ENCODE assay signal across 8 cellular contexts in genomic region chr9:6413365-6414263, GRCh38. TPM values are rescaled to one million over a fixed set of nuclear protein-coding genes. Genes with fewer than 3 reads are reported as not detected.
DNase-seq lines count a peak whose midpoint lies in the region; ATAC-seq, FAIRE-seq and TF ChIP-seq lines count a peak whose summit lies in the region.

No MANE protein-coding gene starts in this region.

- no peaks in the 10 kb centered on the region for H4K20me1 ChIP-seq in OCI-LY1 (ENCODE audit: insufficient read depth, low read length)

- ATAC-seq in HG02943 (IDR thresholded peaks at IDR 0.05; ENCODE audit: low read depth, unreplicated experiment) = peak; percentile 12
- peak; percentile 36 to 60 (median 44) for ATAC-seq in pancreas

- H3K9ac ChIP-seq in OCI-LY1 (ENCODE audit: low read length) = peak overlapping the region; percentile 92

- 0% methylated on average over 82 to 93 of the region's 93 CpGs for WGBS in pancreas, 2 donors

- no peaks in the 10 kb centered on the region for H3K9me3 ChIP-seq in OCI-LY1 (ENCODE audit: low read length)
- no peaks in the 10 kb centered on the region for H3K9me3 ChIP-seq in pancreas

- peak overlapping the region; percentile 97 for H3K4me2 ChIP-seq in OCI-LY1 (ENCODE audit: low read length)

- no peaks in the 10 kb centered on the region for H3K27me3 ChIP-seq in OCI-LY1 (ENCODE audit: insufficient read depth, low read length)
- H3K27me3 ChIP-seq in pancreas = no peaks in the 10 kb centered on the region

- peak overlapping the region; percentile 70 for H3K27ac ChIP-seq in OCI-LY1 (ENCODE audit: low read depth, low read length, poor library complexity, severe bottlenecking)
- peak overlapping the region; percentile 68 to 87 (median 76) for H3K27ac ChIP-seq in pancreas

- no peaks in the 10 kb centered on the region for H3K9me2 ChIP-seq in OCI-LY1 (ENCODE audit: low read depth, low read length)

- peaks cover 54% of the 10 kb centered on the region for H3K79me2 ChIP-seq in OCI-LY1 (ENCODE audit: insufficient read depth, low read length)

- intact Hi-C loops in head of caudate nucleus (cut with DNase I) (loop anchor here (2.0 to 5.0 kb wide), 2 partner anchors 154 to 267 kb away; no protein-coding TSS in a partner anchor), pancreas (cut with DNase I) (no loop called here)

- H3K36me3 ChIP-seq in OCI-LY1 (ENCODE audit: insufficient read depth, low read length) (peaks cover 20% of the 10 kb centered on the region), pancreas (no peaks in the 10 kb centered on the region)

- peak; percentile 20; the same call in 1 of the 2 replicates for TF ChIP-seq CTCF in OCI-LY1 (IDR thresholded peaks at IDR 0.05; ENCODE audit: low read length)
- TF ChIP-seq CTCF in pancreas (IDR thresholded peaks at IDR 0.05) = no peak

- H2AFZ ChIP-seq in OCI-LY1 (ENCODE audit: low read length) = no peak overlapping the region

- FAIRE-seq in pancreas (lab: Jason Lieb, UNC) = no peak

- H3F3A ChIP-seq in OCI-LY1 (ENCODE audit: insufficient read depth, low read length) = no peaks in the 10 kb centered on the region

- H3K4me1 ChIP-seq in OCI-LY1 (ENCODE audit: insufficient read depth, low read length, severe bottlenecking) (peaks cover 68% of the 10 kb centered on the region), pancreas (peaks cover 0 to 4% (median 0%) of the 10 kb centered on the region in 3 donors)

- peak; percentile 4 for DNase-seq in NCI-H2107 (lab: John Stamatoyannopoulos, UW)
- DNase-seq in NCI-H2107 treated with DMSO at 0.1 percent for 48 hours (lab: John Stamatoyannopoulos, UW; ENCODE audit: unreplicated experiment) = no peak
- DNase-seq in activated gamma-delta T cell treated with Interleukin-2 at 50 U/mL for 16 hours = peak; percentile 15
- DNase-seq in head of caudate nucleus = peak in 39 of 42 donors; percentile 7 to 73 (median 46)
- peak; percentile 30 to 80 (median 54) for DNase-seq in pancreas
- no peak for DNase-seq in NCI-H2171 (lab: John Stamatoyannopoulos, UW)

- H3K4me3 ChIP-seq in OCI-LY1 (ENCODE audit: low read depth, low read length, poor library complexity, severe bottlenecking) = peak overlapping the region; percentile 94
- peak overlapping the region; percentile 90 to 96 (median 94) for H3K4me3 ChIP-seq in pancreas

RNA-seq across cellular contexts. Expression of gene UHRF2, which starts 0.6 kb away (rescaled TPM):
- total RNA-seq in pancreas = 10 to 100 TPM; 12.8 to 30.0 (median 16.6) TPM
- polyA plus RNA-seq in pancreas = 10 to 100 TPM; 18.2 to 23.5 TPM

Comparison
In these comparisons a context has a peak if more than half of its experiments do, and no peak if none do; other contexts are left out.
1. DNase-seq: peak in NCI-H2107 (single experiment), activated gamma-delta T cell treated with Interleukin-2 at 50 U/mL for 16 hours (single experiment), head of caudate nucleus (39 of 42) and pancreas (6 of 6); none in NCI-H2107 treated with DMSO at 0.1 percent for 48 hours (single experiment) and NCI-H2171 (single experiment).